ENCODE assay signal across 1 cellular context in genomic region chr15:71011503-71012155, GRCh38.
TF ChIP-seq lines count a peak whose summit lies in the region.

No MANE protein-coding gene starts in this region.

TF ChIP-seq in WTC11, 78 proteins besides CTCF, POLR2A, EP300 and RAD21 (continued from another document):
- TF ChIP-seq ZSCAN18 (CRISPR knock-in tag; IDR thresholded peaks at IDR 0.05) (no peak), CREB1 (CRISPR knock-in tag; IDR thresholded peaks at IDR 0.05) (no peak), IRF2 (CRISPR knock-in tag; IDR thresholded peaks at IDR 0.05; ENCODE audit: borderline replicate concordance, low read depth) (no peak), MXD4 (CRISPR knock-in tag; IDR thresholded peaks at IDR 0.05; ENCODE audit: borderline replicate concordance) (no peak), ZNF396 (CRISPR knock-in tag; IDR thresholded peaks at IDR 0.05; ENCODE audit: borderline replicate concordance) (no peak), SMAD3 (CRISPR knock-in tag; IDR thresholded peaks at IDR 0.05; ENCODE audit: borderline replicate concordance) (no peak)
- TF ChIP-seq, protein P1, sequence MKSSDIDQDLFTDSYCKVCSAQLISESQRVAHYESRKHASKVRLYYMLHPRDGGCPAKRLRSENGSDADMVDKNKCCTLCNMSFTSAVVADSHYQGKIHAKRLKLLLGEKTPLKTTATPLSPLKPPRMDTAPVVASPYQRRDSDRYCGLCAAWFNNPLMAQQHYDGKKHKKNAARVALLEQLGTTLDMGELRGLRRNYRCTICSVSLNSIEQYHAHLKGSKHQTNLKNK (CRISPR knock-in tag; IDR thresholded peaks at IDR 0.05): no peak
- TF ChIP-seq, protein P2, sequence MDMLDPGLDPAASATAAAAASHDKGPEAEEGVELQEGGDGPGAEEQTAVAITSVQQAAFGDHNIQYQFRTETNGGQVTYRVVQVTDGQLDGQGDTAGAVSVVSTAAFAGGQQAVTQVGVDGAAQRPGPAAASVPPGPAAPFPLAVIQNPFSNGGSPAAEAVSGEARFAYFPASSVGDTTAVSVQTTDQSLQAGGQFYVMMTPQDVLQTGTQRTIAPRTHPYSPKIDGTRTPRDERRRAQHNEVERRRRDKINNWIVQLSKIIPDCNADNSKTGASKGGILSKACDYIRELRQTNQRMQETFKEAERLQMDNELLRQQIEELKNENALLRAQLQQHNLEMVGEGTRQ (CRISPR knock-in tag; IDR thresholded peaks at IDR 0.05): no peak
